In genomic region chr19:4472174-4472974, GRCh38 we compare ENCODE assay signal across 8 cellular contexts. TPM values are rescaled to one million over a fixed set of nuclear protein-coding genes. Genes with fewer than 3 reads are reported as not detected.
DNase-seq lines count a peak whose midpoint lies in the region; FAIRE-seq and TF ChIP-seq lines count a peak whose summit lies in the region.

TSS of gene HDGFL2 (plus strand) at chr19:4472297. CDS start at chr19:4472351, 54 bp downstream.

- FAIRE-seq in H1 (lab: Jason Lieb, UNC): no peak

- no peak within 1 kb of the TSS for H4K91ac ChIP-seq in H1 (replicated peaks; ENCODE audit: insufficient read length, low read length)

- no peak within 1 kb of the TSS for H3K23ac ChIP-seq in H1 (ENCODE audit: insufficient read length)

- peak within 1 kb of the TSS; percentile 90; the same call in 1 of the 2 replicates for H2AFZ ChIP-seq in H1 (ENCODE audit: low read length)

- TF ChIP-seq EP300 in H1 (IDR thresholded peaks at IDR 0.05; ENCODE audit: borderline replicate concordance in 1 of 2, low read depth in 2 of 2, low read length in 2 of 2): 0 out of 3 replicates have a peak, but pooled peaks of 1 of the 2 experiments have one; percentile 30

- no peak within 1 kb of the TSS; the same call in 1 of the 2 replicates for H4K8ac ChIP-seq in H1 (ENCODE audit: extremely low read depth, insufficient read depth, low read length)

- no peak within 1 kb of the TSS for H3K4ac ChIP-seq in H1 (replicated peaks; ENCODE audit: insufficient read length, low read depth, low read length)

- H3K4me3 ChIP-seq in H1 (ENCODE audit: extremely low read depth in 1 of 4, insufficient read depth in 2 of 4, low read depth in 3 of 4, low read length in 4 of 4): peak within 1 kb of the TSS; percentile 67 to 99 (median 72)

- WGBS in H1 (ENCODE audit: extremely low coverage in 1 of 2, insufficient coverage in 1 of 2, insufficient read length in 1 of 2, insufficient replicate concordance in 2 of 2, low coverage in 1 of 2, low lambda C conversion rate in 2 of 2, missing lambda C conversion rate in 1 of 2), 2 experiments: 0% methylated on average over 15 of the region's 71 CpGs; no CpG with 5 or more reads in 1 of the 2 experiments

- H2BK20ac ChIP-seq in H1 (ENCODE audit: low read length): no peak within 1 kb of the TSS

- peaks cover 6 to 16% (median 10%) of the 10 kb centered on the region in 4 experiments; a peak in 7 of 8 replicates for H3K36me3 ChIP-seq in H1 (ENCODE audit: control insufficient read depth in 2 of 4, insufficient read depth in 4 of 4, low read length in 3 of 4)

- H3K14ac ChIP-seq in H1 (ENCODE audit: insufficient read length): no peak within 1 kb of the TSS

- H3K18ac ChIP-seq in H1 (ENCODE audit: extremely low read depth, low read length): peak within 1 kb of the TSS; percentile 36; the same call in 1 of the 2 replicates

- H3K27me3 ChIP-seq in H1 (replicated peaks in 1 of 4; ENCODE audit: control insufficient read depth in 3 of 4, extremely low read depth in 1 of 4, insufficient read depth in 3 of 4, low read length in 3 of 4): no peaks in the 10 kb centered on the region; a peak in 1 of 7 replicates

- H3K79me2 ChIP-seq in H1 (ENCODE audit: control insufficient read depth in 1 of 2, insufficient read depth in 2 of 2, low read length in 2 of 2): peaks cover 14 to 32% of the 10 kb centered on the region in 2 experiments; a peak in 3 of 4 replicates

- TF ChIP-seq CTCF in RWPE1 (conservative IDR thresholded peaks at IDR 0.05; ENCODE audit: low read depth) (no peak), H1 (IDR thresholded peaks at IDR 0.05; ENCODE audit: control extremely low read depth in 1 of 3, insufficient read depth in 1 of 3, low read depth in 1 of 3, low read length in 3 of 3) (no peak)

- no peak within 1 kb of the TSS for H2BK120ac ChIP-seq in H1 (replicated peaks; ENCODE audit: low read depth, low read length)

- H3K56ac ChIP-seq in H1 (replicated peaks; ENCODE audit: insufficient read length, low read depth, low read length): peak within 1 kb of the TSS; percentile 40

- peak within 1 kb of the TSS; percentile 42 to 85 (median 68) for H3K9ac ChIP-seq in H1 (replicated peaks in 1 of 4; ENCODE audit: extremely low read depth in 1 of 4, low read depth in 3 of 4, low read length in 3 of 4)

- H3K4me1 ChIP-seq in H1 (replicated peaks in 1 of 4; ENCODE audit: control insufficient read depth in 3 of 4, insufficient read depth in 4 of 4, low read length in 3 of 4): peaks cover 0 to 16% (median 11%) of the 10 kb centered on the region in 4 experiments; a peak in 5 of 7 replicates

- no peak within 1 kb of the TSS for H2AK5ac ChIP-seq in H1 (ENCODE audit: low read depth, low read length)

- CTCF ChIA-PET in RWPE1 (lab: Yijun Ruan, JAX): no interaction called here
- CTCF ChIA-PET in H1 (lab: Charles Lee; ENCODE audit: partially characterized antibody): interaction anchor here (0.7 to 2.1 kb wide), 3 partner anchors 18 to 225 kb away, joined by 3 to 5 read pairs (median 4); no protein-coding TSS in a partner anchor

- TF ChIP-seq RAD21 in H1 (IDR thresholded peaks at IDR 0.05 in 1 of 2, conservative IDR thresholded peaks at IDR 0.05 in 1 of 2; ENCODE audit: low read depth in 2 of 2, low read length in 2 of 2): no peak

- no peak for TF ChIP-seq POLR2A in H1 (IDR thresholded peaks at IDR 0.05; ENCODE audit: control extremely low read depth in 1 of 2, low read depth in 2 of 2, low read length in 2 of 2)

- peak within 1 kb of the TSS; percentile 81 to 95 for H3K4me2 ChIP-seq in H1 (ENCODE audit: insufficient read depth in 1 of 2, low read depth in 2 of 2, low read length in 2 of 2)

- peaks cover 22% of the 10 kb centered on the region for H3K23me2 ChIP-seq in H1 (ENCODE audit: low read depth, low read length)

- H4K5ac ChIP-seq in H1 (ENCODE audit: insufficient read length, low read depth, low read length): peak within 1 kb of the TSS; percentile 65

- POLR2A ChIA-PET in RWPE1 (lab: Yijun Ruan, JAX; ENCODE audit: low non-redundant PET): interaction anchor here (0.6 to 1.0 kb wide), 2 partner anchors 16 to 24 kb away, joined by 3 to 6 read pairs; no protein-coding TSS in a partner anchor
- POLR2A ChIA-PET in H1 (lab: Charles Lee; ENCODE audit: partially characterized antibody): interaction anchor here (0.7 to 2.9 kb wide), 11 partner anchors 8 to 297 kb away, joined by 3 to 12 read pairs (median 4); partner anchors contain the start of genes PLIN4 and UBXN6

- peaks cover 0 to 11% of the 10 kb centered on the region in 2 experiments for H4K20me1 ChIP-seq in H1 (replicated peaks in 1 of 2; ENCODE audit: control insufficient read depth in 1 of 2, insufficient read depth in 2 of 2, low read length in 2 of 2)

- H3K79me1 ChIP-seq in H1 (ENCODE audit: low read depth, low read length): peaks cover 14% of the 10 kb centered on the region; the same call in 1 of the 2 replicates

- H3K27ac ChIP-seq in RWPE1 (peak within 1 kb of the TSS; percentile 97), H1 (ENCODE audit: low read depth, low read length) (peak within 1 kb of the TSS; percentile 35)

- no peaks in the 10 kb centered on the region for H3K9me3 ChIP-seq in H1 (ENCODE audit: insufficient read depth in 2 of 2, low read depth in 1 of 2, low read length in 1 of 2)

- no peak within 1 kb of the TSS; the same call in 1 of the 2 replicates for H2BK12ac ChIP-seq in H1 (ENCODE audit: low read depth, low read length)

- H2BK5ac ChIP-seq in H1 (ENCODE audit: low read depth, low read length): peak within 1 kb of the TSS; percentile 36

- no peak within 1 kb of the TSS for H2BK15ac ChIP-seq in H1 (ENCODE audit: low read length)

- DNase-seq in activated CD4-positive, CD25-positive, alpha-beta regulatory T cell treated with anti-CD3 and anti-CD28 coated beads, Interleukin-2, amount 50 U/mL, for 72 hours: peak; percentile 96
- no peak for DNase-seq in activated CD4-positive, CD25-positive, alpha-beta regulatory T cell (lab: John Stamatoyannopoulos, UW)
- DNase-seq in RWPE1 (ENCODE audit: low spot score): no peak
- no peak for DNase-seq in H1 (ENCODE audit: low read depth in 1 of 2, low spot score in 2 of 2)
- no peak for DNase-seq in myocyte (ENCODE audit: low read depth)
- DNase-seq in effector CD8-positive, alpha-beta T cell (lab: John Stamatoyannopoulos, UW): no peak
- no peak for DNase-seq in nucleus accumbens (lab: John Stamatoyannopoulos, UW)
- no peak for DNase-seq in SHP77 treated with DMSO at 0.1 percent for 48 hours (lab: John Stamatoyannopoulos, UW)

TF ChIP-seq in H1, 55 proteins besides CTCF, POLR2A, EP300 and RAD21:
- no peak for TF ChIP-seq POLR2AphosphoS5 (IDR thresholded peaks at IDR 0.05; ENCODE audit: low read depth, low read length)
- TF ChIP-seq EGR1 (IDR thresholded peaks at IDR 0.05; ENCODE audit: borderline replicate concordance, low read depth, low read length): peak; percentile 10; the same call in 1 of the 2 replicates

RNA-seq across cellular contexts. Expression of gene HDGFL2, which starts in this region (rescaled TPM):
- 102 and 106 TPM in 2 replicates for total RNA-seq in H1 (2021; fragmentation: NEBNext Ultra II Directional; extraction: Animal tissue kit (Norgen Biotek cat#: 25700))
- polyA plus RNA-seq in H1 (2011; rRNA removed): 31.1 and 46.8 TPM in 2 replicates
- 60.2 TPM for polyA plus RNA-seq in H1 (2011; cell fraction: cytosol; rRNA removed)
- 76.7 TPM for polyA plus RNA-seq in H1 (2011; cell fraction: nucleus; rRNA removed)
- polyA plus RNA-seq in H1 (2012, experiment 1 of 2): 80.0 to 94.0 TPM (median 88.5 TPM) in 4 replicates
- 61.0 TPM for polyA plus RNA-seq in H1 (2012, experiment 2 of 2)
- 61.1 TPM for polyA plus RNA-seq in H1 (2013, experiment 1 of 2)
- polyA plus RNA-seq in H1 (2013, experiment 2 of 2): 57.8 TPM
- 15.9 and 22.3 TPM in 2 replicates for polyA minus RNA-seq in H1 (2011; rRNA and poly(A)+ RNA removed)
- 37.7 TPM for polyA minus RNA-seq in H1 (2011; cell fraction: cytosol; rRNA and poly(A)+ RNA removed)
- polyA minus RNA-seq in H1 (2011; cell fraction: nucleus; rRNA and poly(A)+ RNA removed): 33.9 TPM
- 43.8 and 59.1 TPM in 2 replicates for total RNA-seq in myocyte
- 46.6 TPM for polyA plus RNA-seq in myocyte (2012)
